Comparison of ENCODE assay signal across 29 cellular contexts in the genomic region with DNA sequence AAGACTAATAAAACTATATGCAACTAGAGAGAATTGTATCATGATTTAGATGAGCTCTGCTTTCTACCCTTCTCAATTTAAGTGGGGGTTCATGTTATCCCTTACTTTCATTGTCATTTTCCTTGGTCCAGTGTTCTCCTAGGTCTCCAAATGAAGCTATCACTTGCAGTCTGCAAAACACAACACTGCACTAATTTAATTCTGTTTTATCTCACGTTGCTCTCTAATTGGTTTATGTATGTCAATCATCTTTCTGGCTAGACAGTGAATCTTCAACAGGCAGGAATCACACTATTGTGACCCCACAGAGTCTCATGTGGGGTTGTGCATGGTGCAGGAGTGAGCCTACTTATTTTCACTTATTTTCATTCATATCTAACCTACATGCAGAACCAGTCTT.
"Had no signal": no experiment of that assay in that cellular context is flagged by ENCODE, and none has a peak within 500 bp of the region (broad histone marks: within the 10 kb centered on the region; RNA-seq: fewer than 3 reads in every experiment).

No MANE protein-coding gene starts in this region.

- H3K4me1 Mint-ChIP-seq: immature natural killer cell; naive thymus-derived CD8-positive, alpha-beta T cell; stimulated activated naive B cell treated with anti-CD40 and anti-IgM and Interleukin-4, amounts not matched to agents 10 μg/mL and 1 μg/mL and 100 μg/mL, for 72 hours had no signal

- H3K36me3 Mint-ChIP-seq: immature natural killer cell; naive thymus-derived CD8-positive, alpha-beta T cell; neural progenitor cell; stimulated activated naive B cell treated with anti-CD40 and anti-IgM and Interleukin-4, amounts not matched to agents 10 μg/mL and 1 μg/mL and 100 μg/mL, for 72 hours had no signal

- H3K27me3 ChIP-seq: left lung, neural progenitor cell, neutrophil, right lobe of liver, stomach, testis, thyroid gland, transverse colon, upper lobe of left lung, vagina had no signal

- H3K9me3 ChIP-seq: left lung, lower lobe of right lung, neutrophil, psoas muscle, right lobe of liver, stomach, testis, thyroid gland, transverse colon, upper lobe of left lung, vagina had no signal

- DNase-seq: hypothalamus; immature natural killer cell; kidney; left colon; left lung; lower lobe of right lung; mammary epithelial cell; mesenchymal stem cell; naive thymus-derived CD8-positive, alpha-beta T cell; nephron progenitor cell; occipital lobe; psoas muscle; right lobe of liver; stimulated activated CD4-positive, alpha-beta T cell treated with anti-CD3 and anti-CD28 coated beads, Interleukin-1b, Interleukin-23, amount 100 ng/mL, for 48 hours; stimulated activated CD4-positive, alpha-beta T cell treated with anti-CD3 and anti-CD28 coated beads, Interleukin-2, amount 100 ng/mL, for 48 hours; stimulated activated CD4-positive, alpha-beta T cell treated with anti-CD3 and anti-CD28 coated beads, Interleukin-4, amount 100 ng/mL, for 4 hours; stimulated activated CD8-positive, alpha-beta memory T cell treated with anti-CD3 and anti-CD28 coated beads, Interleukin-4, amount 100 ng/mL, for 48 hours; stimulated activated naive B cell treated with anti-CD40 and anti-IgM and Interleukin-4, amounts not matched to agents 10 μg/mL and 1 μg/mL and 100 μg/mL, for 72 hours; stimulated activated naive CD8-positive, alpha-beta T cell treated with anti-CD3 and anti-CD28 coated beads, Interleukin-15, Interleukin-2, amounts not matched to agents 100 U/mL and 50 U/mL, for 24 hours; stomach; testis; thyroid gland; transverse colon; upper lobe of left lung had no signal

- H3K27ac Mint-ChIP-seq: immature natural killer cell; naive thymus-derived CD8-positive, alpha-beta T cell; nephron progenitor cell; neural progenitor cell; stimulated activated naive B cell treated with anti-CD40 and anti-IgM and Interleukin-4, amounts not matched to agents 10 μg/mL and 1 μg/mL and 100 μg/mL, for 72 hours had no signal

- H3K4me3 ChIP-seq: left lung, lower lobe of right lung, neural progenitor cell, psoas muscle, right lobe of liver, smooth muscle cell, stomach, testis, thyroid gland, transverse colon, upper lobe of left lung, vagina had no signal

- H3K36me3 ChIP-seq: left lung, lower lobe of right lung, neural progenitor cell, neutrophil, right lobe of liver, stomach, thyroid gland, transverse colon, upper lobe of left lung, vagina had no signal

- H3K9me3 Mint-ChIP-seq: immature natural killer cell; neural progenitor cell; stimulated activated naive B cell treated with anti-CD40 and anti-IgM and Interleukin-4, amounts not matched to agents 10 μg/mL and 1 μg/mL and 100 μg/mL, for 72 hours had no signal

- H3K4me1 ChIP-seq: left lung, lower lobe of right lung, neural progenitor cell, parathyroid adenoma, psoas muscle, right lobe of liver, stomach, testis, thyroid gland, transverse colon, upper lobe of left lung, vagina had no signal

- H3K27ac ChIP-seq: left lung, lower lobe of right lung, neural progenitor cell, neutrophil, parathyroid adenoma, psoas muscle, right lobe of liver, stomach, testis, thyroid gland, transverse colon, upper lobe of left lung, vagina had no signal

- ATAC-seq: left colon; left lung; lower lobe of right lung; naive thymus-derived CD8-positive, alpha-beta T cell; psoas muscle; right lobe of liver; stimulated activated naive B cell treated with anti-CD40 and anti-IgM and Interleukin-4, amounts not matched to agents 10 μg/mL and 1 μg/mL and 100 μg/mL, for 72 hours; stimulated activated naive CD8-positive, alpha-beta T cell treated with anti-CD3 and anti-CD28 coated beads, Interleukin-15, Interleukin-2, amounts not matched to agents 100 U/mL and 50 U/mL, for 24 hours had no signal

- H3K4me3 Mint-ChIP-seq: immature natural killer cell; naive thymus-derived CD8-positive, alpha-beta T cell; nephron progenitor cell; neural progenitor cell; stimulated activated naive B cell treated with anti-CD40 and anti-IgM and Interleukin-4, amounts not matched to agents 10 μg/mL and 1 μg/mL and 100 μg/mL, for 72 hours had no signal
